ENCODE assay signal across 8 cellular contexts in the genomic region with DNA sequence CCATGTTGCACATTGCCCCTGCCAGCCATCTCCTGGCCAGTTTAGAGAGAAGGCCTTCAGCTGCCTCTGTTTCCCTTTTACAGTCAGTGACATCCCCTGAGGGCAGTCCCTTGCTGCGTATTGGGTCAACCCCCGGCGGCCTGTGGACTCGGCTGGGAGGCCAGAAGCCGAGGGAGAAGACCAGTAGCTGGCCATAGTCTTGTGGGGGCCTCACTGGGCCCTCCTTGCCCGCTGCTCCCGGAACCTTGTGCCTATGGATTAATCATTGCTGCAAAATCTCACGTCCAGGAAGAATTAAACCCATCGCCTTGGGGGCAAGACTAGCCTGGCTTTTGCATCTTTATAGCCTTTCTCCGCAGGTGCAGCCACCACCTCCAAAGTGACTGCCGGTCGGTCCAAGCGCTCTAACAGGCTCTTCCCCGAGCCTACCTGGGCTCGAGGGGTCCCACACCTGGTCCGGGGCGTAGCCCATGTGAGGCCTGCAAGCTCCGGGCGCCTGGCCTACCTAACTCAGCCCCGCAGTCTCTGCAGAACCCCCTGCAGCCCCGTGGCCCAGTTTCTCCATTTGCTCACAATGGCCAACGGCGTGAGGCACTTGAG.
A peak's percentile ranks its signal among the peaks of the same experiment; 100 is the strongest.
DNase-seq lines count a peak whose midpoint lies in the region; ATAC-seq and TF ChIP-seq lines count a peak whose summit lies in the region.

No MANE protein-coding gene starts in this region.

- H3K4me3 ChIP-seq in ACC112 (ENCODE audit: low read depth, low read length) (peak overlapping the region; percentile 95), cardiac fibroblast (replicated peaks in 1 of 2; ENCODE audit: low read depth in 2 of 2, low read length in 2 of 2) (peak overlapping the region; percentile 92 to 95), muscle layer of duodenum (ENCODE audit: low read depth in 1 of 2, low read length in 2 of 2) (peak overlapping the region; percentile 69 to 80)

- H3K4me1 ChIP-seq in ACC112 (ENCODE audit: control insufficient read depth, insufficient read depth, low read length, unreplicated experiment) (peaks cover 9% of the 10 kb centered on the region), muscle layer of duodenum (ENCODE audit: control insufficient read depth in 1 of 2, insufficient read depth in 2 of 2, low read length in 2 of 2) (peaks cover 4 to 23% of the 10 kb centered on the region in 2 donors)

- H3K27ac ChIP-seq in ACC112 (ENCODE audit: low read depth, low read length) (peak overlapping the region; percentile 66), muscle layer of duodenum (ENCODE audit: low read length) (peak overlapping the region; percentile 56)

- H3K36me3 ChIP-seq in ACC112 (ENCODE audit: insufficient read depth, low read length) (no peaks in the 10 kb centered on the region), muscle layer of duodenum (ENCODE audit: control insufficient read depth in 1 of 2, insufficient read depth in 2 of 2, low read length in 2 of 2) (no peaks in the 10 kb centered on the region)

- peak overlapping the region; percentile 85 for H2AFZ ChIP-seq in ACC112 (ENCODE audit: low read length, unreplicated experiment)

- H3K79me2 ChIP-seq in ACC112 (ENCODE audit: control insufficient read depth, insufficient read depth, low read length, unreplicated experiment): peaks cover 6% of the 10 kb centered on the region

- ATAC-seq in HG03280 (IDR thresholded peaks at IDR 0.05; ENCODE audit: unreplicated experiment) (peak; percentile 1), HG03159 (IDR thresholded peaks at IDR 0.05; ENCODE audit: unreplicated experiment) (no peak), HG03354 (IDR thresholded peaks at IDR 0.05; ENCODE audit: poor library complexity, severe bottlenecking, unreplicated experiment) (no peak)

- TF ChIP-seq CTCF in cardiac fibroblast (IDR thresholded peaks at IDR 0.05; ENCODE audit: low read depth, low read length): no peak

- DNase-seq in cardiac fibroblast (ENCODE audit: low read depth in 2 of 2) (no peak), NCI-H1436 (lab: John Stamatoyannopoulos, UW) (no peak), AG20443 (ENCODE audit: low spot score) (no peak)

- H3K9me3 ChIP-seq in muscle layer of duodenum (ENCODE audit: control insufficient read depth in 1 of 2, low read length in 2 of 2): no peaks in the 10 kb centered on the region

- H3K27me3 ChIP-seq in ACC112 (ENCODE audit: insufficient read depth, low read length) (no peaks in the 10 kb centered on the region), muscle layer of duodenum (ENCODE audit: low read depth, low read length) (no peaks in the 10 kb centered on the region)
